In genomic region chr6:63816979-63817436, GRCh38 we compare ENCODE assay signal across 1 cellular context.
TF ChIP-seq lines count a peak whose summit lies in the region.

No MANE protein-coding gene starts in this region.

TF ChIP-seq in HEK293T, 16 proteins besides CTCF, POLR2A, EP300 and RAD21 (continued from another document):
- TF ChIP-seq ZNF384 (IDR thresholded peaks at IDR 0.05): no peak
